ENCODE assay signal across 16 cellular contexts in the genomic region with DNA sequence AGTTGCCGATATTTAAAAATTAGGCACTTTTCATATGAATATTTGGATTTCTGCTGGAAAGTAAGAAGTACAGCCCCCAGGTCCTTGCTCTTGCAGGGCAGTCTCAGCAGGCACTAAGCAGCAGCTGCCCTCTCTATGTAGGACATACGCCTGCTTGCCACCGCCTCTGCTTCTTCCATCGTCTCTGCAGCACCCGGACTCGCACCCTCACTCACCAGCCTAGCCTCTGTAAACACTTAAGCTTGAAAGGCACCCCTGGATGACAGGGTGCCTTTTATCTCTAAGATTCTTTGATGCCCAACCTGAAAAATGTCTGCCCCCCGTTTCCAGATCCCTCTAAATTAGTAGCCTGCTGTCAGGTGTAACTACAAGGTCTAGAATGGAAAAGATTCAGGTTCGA. TPM values are rescaled to one million over a fixed set of nuclear protein-coding genes. Genes with fewer than 3 reads are reported as not detected.
DNase-seq lines count a peak whose midpoint lies in the region; ATAC-seq and TF ChIP-seq lines count a peak whose summit lies in the region.
"Had no signal": no experiment of that assay in that cellular context is flagged by ENCODE, and none has a peak within 500 bp of the region (broad histone marks: within the 10 kb centered on the region; RNA-seq: fewer than 3 reads in every experiment).

No MANE protein-coding gene starts in this region.

- no peak overlapping the region for H3K4me3 Mint-ChIP-seq in activated CD4-positive, alpha-beta memory T cell treated with anti-CD3 and anti-CD28 coated beads for 36 hours
- H3K4me3 Mint-ChIP-seq in activated CD4-positive, alpha-beta memory T cell treated with anti-CD3 and anti-CD28 coated beads, Interleukin-2, amount 10 ng/mL, durations not matched to agents 7 days and 5 days = no peak overlapping the region
- H3K4me3 Mint-ChIP-seq in activated naive CD8-positive, alpha-beta T cell = no peak overlapping the region
- H3K4me3 Mint-ChIP-seq in activated naive CD8-positive, alpha-beta T cell treated with anti-CD3 and anti-CD28 coated beads for 36 hours = no peak overlapping the region
- H3K4me3 Mint-ChIP-seq in endodermal cell = no peak overlapping the region
- H3K4me3 Mint-ChIP-seq: CD8-positive, alpha-beta memory T cell had no signal

- H3K36me3 Mint-ChIP-seq in activated CD4-positive, alpha-beta memory T cell treated with anti-CD3 and anti-CD28 coated beads for 36 hours = peaks cover 18% of the 10 kb centered on the region
- H3K36me3 Mint-ChIP-seq in activated CD4-positive, alpha-beta memory T cell treated with anti-CD3 and anti-CD28 coated beads, Interleukin-2, amount 10 ng/mL, durations not matched to agents 7 days and 5 days (ENCODE audit: low read depth) = peaks cover 37% of the 10 kb centered on the region
- H3K36me3 Mint-ChIP-seq in activated naive CD8-positive, alpha-beta T cell = no peaks in the 10 kb centered on the region
- peaks cover 10% of the 10 kb centered on the region for H3K36me3 Mint-ChIP-seq in activated naive CD8-positive, alpha-beta T cell treated with anti-CD3 and anti-CD28 coated beads for 36 hours
- H3K36me3 Mint-ChIP-seq in endodermal cell (ENCODE audit: low read depth) = peaks cover 35% of the 10 kb centered on the region

- intact Hi-C loops in activated CD4-positive, alpha-beta memory T cell treated with anti-CD3 and anti-CD28 coated beads for 36 hours (cut with micrococcal nuclease) = no loop called here
- intact Hi-C loops in spleen (cut with DNase I; ENCODE audit: low total_unique reads) (no loop called here), left lung (cut with DNase I) (loop anchor here in 1 of 2 donors (10.0 kb wide), 1 partner anchor 90 kb away; no protein-coding TSS in a partner anchor)

- H3K27me3 ChIP-seq in endodermal cell (ENCODE audit: control insufficient read depth, insufficient read depth, low read length, poor library complexity, severe bottlenecking) (no peaks in the 10 kb centered on the region), spleen (replicated peaks in 1 of 7) (no peaks in the 10 kb centered on the region), left lung (no peaks in the 10 kb centered on the region)
- H3K27me3 ChIP-seq: BE2C had no signal

- peak; percentile 3 for DNase-seq in activated CD4-positive, alpha-beta memory T cell treated with anti-CD3 and anti-CD28 coated beads for 36 hours
- DNase-seq in activated CD4-positive, alpha-beta memory T cell treated with anti-CD3 and anti-CD28 coated beads, Interleukin-2, amount 10 ng/mL, durations not matched to agents 7 days and 5 days = no peak
- DNase-seq in activated naive CD8-positive, alpha-beta T cell treated with anti-CD3 and anti-CD28 coated beads for 36 hours = no peak
- DNase-seq in endodermal cell (peak; percentile 20), spleen (peak; percentile 49), COLO829 (ENCODE audit: low spot score) (no peak), left lung (no peak)
- DNase-seq: 8988T; BE2C; CD8-positive, alpha-beta memory T cell; DND-41; GM23248; HCEC 1CT; NCI-H187 treated with DMSO at 0.1 percent for 48 hours; NCI-H69 had no signal

- CTCF ChIA-PET in activated CD4-positive, alpha-beta memory T cell treated with anti-CD3 and anti-CD28 coated beads for 36 hours (lab: Charles Lee) = interaction anchor here (0.8 to 2.2 kb wide), 2 partner anchors 8 to 106 kb away, joined by 3 to 10 read pairs; no protein-coding TSS in a partner anchor
- CTCF ChIA-PET in activated CD4-positive, alpha-beta memory T cell treated with anti-CD3 and anti-CD28 coated beads, Interleukin-2, amount 10 ng/mL, durations not matched to agents 7 days and 5 days (lab: Charles Lee) = no interaction called here

- ATAC-seq in left lung = no peak

- H3K27me3 Mint-ChIP-seq in activated CD4-positive, alpha-beta memory T cell treated with anti-CD3 and anti-CD28 coated beads for 36 hours = no peaks in the 10 kb centered on the region
- no peaks in the 10 kb centered on the region for H3K27me3 Mint-ChIP-seq in activated CD4-positive, alpha-beta memory T cell treated with anti-CD3 and anti-CD28 coated beads, Interleukin-2, amount 10 ng/mL, durations not matched to agents 7 days and 5 days
- no peaks in the 10 kb centered on the region for H3K27me3 Mint-ChIP-seq in activated naive CD8-positive, alpha-beta T cell
- no peaks in the 10 kb centered on the region for H3K27me3 Mint-ChIP-seq in activated naive CD8-positive, alpha-beta T cell treated with anti-CD3 and anti-CD28 coated beads for 36 hours
- H3K27me3 Mint-ChIP-seq in endodermal cell (ENCODE audit: insufficient read depth) = no peaks in the 10 kb centered on the region

- POLR2A ChIA-PET in activated CD4-positive, alpha-beta memory T cell treated with anti-CD3 and anti-CD28 coated beads for 36 hours (lab: Charles Lee) = interaction anchor here (0.5 kb wide), 1 partner anchor 31 kb away, joined by 3 read pairs; no protein-coding TSS in a partner anchor
- POLR2A ChIA-PET in activated CD4-positive, alpha-beta memory T cell treated with anti-CD3 and anti-CD28 coated beads, Interleukin-2, amount 10 ng/mL, durations not matched to agents 7 days and 5 days (lab: Charles Lee) = interaction anchor here (1.4 kb wide), 1 partner anchor 9 kb away, joined by 5 read pairs; no protein-coding TSS in a partner anchor

- H3K9me3 Mint-ChIP-seq in activated CD4-positive, alpha-beta memory T cell treated with anti-CD3 and anti-CD28 coated beads for 36 hours = no peaks in the 10 kb centered on the region
- H3K9me3 Mint-ChIP-seq in activated CD4-positive, alpha-beta memory T cell treated with anti-CD3 and anti-CD28 coated beads, Interleukin-2, amount 10 ng/mL, durations not matched to agents 7 days and 5 days = no peaks in the 10 kb centered on the region
- no peaks in the 10 kb centered on the region for H3K9me3 Mint-ChIP-seq in activated naive CD8-positive, alpha-beta T cell (ENCODE audit: low read depth)
- no peaks in the 10 kb centered on the region for H3K9me3 Mint-ChIP-seq in activated naive CD8-positive, alpha-beta T cell treated with anti-CD3 and anti-CD28 coated beads for 36 hours
- H3K9me3 Mint-ChIP-seq in endodermal cell = no peaks in the 10 kb centered on the region
- H3K9me3 Mint-ChIP-seq: CD8-positive, alpha-beta memory T cell had no signal

- H3K4me1 ChIP-seq in endodermal cell (ENCODE audit: control insufficient read depth, insufficient read depth, low read length) (no peaks in the 10 kb centered on the region), spleen (peaks cover 0 to 64% (median 24%) of the 10 kb centered on the region in 6 donors), left lung (peaks cover 3% of the 10 kb centered on the region in 2 donors)

- TF ChIP-seq POLR2A in spleen (IDR thresholded peaks at IDR 0.05) = no peak

- H3K27ac Mint-ChIP-seq in activated CD4-positive, alpha-beta memory T cell treated with anti-CD3 and anti-CD28 coated beads for 36 hours = no peak overlapping the region
- no peak overlapping the region for H3K27ac Mint-ChIP-seq in activated CD4-positive, alpha-beta memory T cell treated with anti-CD3 and anti-CD28 coated beads, Interleukin-2, amount 10 ng/mL, durations not matched to agents 7 days and 5 days
- H3K27ac Mint-ChIP-seq in activated naive CD8-positive, alpha-beta T cell = peak overlapping the region; percentile 28
- no peak overlapping the region for H3K27ac Mint-ChIP-seq in activated naive CD8-positive, alpha-beta T cell treated with anti-CD3 and anti-CD28 coated beads for 36 hours
- no peak overlapping the region for H3K27ac Mint-ChIP-seq in endodermal cell

- H3K27ac ChIP-seq in endodermal cell (ENCODE audit: low read depth, low read length) (no peak overlapping the region), spleen (no peak overlapping the region), left lung (no peak overlapping the region)
- H3K27ac ChIP-seq: GM23248 had no signal

- TF ChIP-seq CTCF in endodermal cell (conservative IDR thresholded peaks at IDR 0.05) = no peak
- no peak for TF ChIP-seq CTCF in spleen (IDR thresholded peaks at IDR 0.05 in 8 of 11, conservative IDR thresholded peaks at IDR 0.05 in 3 of 11)
- no peak for TF ChIP-seq CTCF in left lung (IDR thresholded peaks at IDR 0.05)

- H3K4me1 Mint-ChIP-seq in activated CD4-positive, alpha-beta memory T cell treated with anti-CD3 and anti-CD28 coated beads for 36 hours (ENCODE audit: low read depth) = no peaks in the 10 kb centered on the region
- H3K4me1 Mint-ChIP-seq in activated CD4-positive, alpha-beta memory T cell treated with anti-CD3 and anti-CD28 coated beads, Interleukin-2, amount 10 ng/mL, durations not matched to agents 7 days and 5 days = no peaks in the 10 kb centered on the region
- no peaks in the 10 kb centered on the region for H3K4me1 Mint-ChIP-seq in activated naive CD8-positive, alpha-beta T cell (ENCODE audit: low read depth)
- no peaks in the 10 kb centered on the region for H3K4me1 Mint-ChIP-seq in activated naive CD8-positive, alpha-beta T cell treated with anti-CD3 and anti-CD28 coated beads for 36 hours
- no peaks in the 10 kb centered on the region for H3K4me1 Mint-ChIP-seq in endodermal cell

- H3K9ac ChIP-seq in endodermal cell (ENCODE audit: extremely low read depth, low read length, poor library complexity, severe bottlenecking) = no peak overlapping the region
- H3K9ac ChIP-seq: GM23248 had no signal

- WGBS in endodermal cell (ENCODE audit: insufficient coverage in 1 of 2, insufficient read length in 1 of 2), 2 experiments = 89 to 96% methylated on average over 7 to 8 of the region's 8 CpGs
- 91 to 97% (median 93%) methylated on average over 8 of the region's 8 CpGs for WGBS in spleen, 5 donors

- no peaks in the 10 kb centered on the region for H3K9me3 ChIP-seq in endodermal cell (ENCODE audit: control insufficient read depth, low read length)
- no peaks in the 10 kb centered on the region for H3K9me3 ChIP-seq in spleen
- no peaks in the 10 kb centered on the region for H3K9me3 ChIP-seq in left lung
- H3K9me3 ChIP-seq: BE2C had no signal

- H3K36me3 ChIP-seq in endodermal cell (ENCODE audit: control insufficient read depth, insufficient read depth, low read length) (peaks cover 34% of the 10 kb centered on the region), spleen (peaks cover 3 to 70% (median 55%) of the 10 kb centered on the region in 6 donors), left lung (peaks cover 0 to 67% of the 10 kb centered on the region in 2 donors)

- H3K4me3 ChIP-seq in endodermal cell (ENCODE audit: low read length) = no peak overlapping the region
- H3K4me3 ChIP-seq in spleen = no peak overlapping the region
- no peak overlapping the region for H3K4me3 ChIP-seq in left lung
- H3K4me3 ChIP-seq: GM23248 had no signal

RNA-seq across cellular contexts. Expression of a gene that starts 19.0 kb away (rescaled TPM):
- 1 to 10 TPM; 2.0 to 2.9 TPM for total RNA-seq in activated CD4-positive, alpha-beta memory T cell treated with anti-CD3 and anti-CD28 coated beads for 36 hours
- total RNA-seq in activated CD4-positive, alpha-beta memory T cell treated with anti-CD3 and anti-CD28 coated beads, Interleukin-2, amount 10 ng/mL, durations not matched to agents 7 days and 5 days = 1 to 10 TPM; 7.3 to 7.9 TPM
- total RNA-seq in activated naive CD8-positive, alpha-beta T cell treated with anti-CD3 and anti-CD28 coated beads for 36 hours = under 1 TPM; 0.31 to 0.48 TPM
- 1 to 10 TPM; 6.3 to 6.7 TPM for total RNA-seq in endodermal cell
- 6.3 TPM for polyA plus RNA-seq in endodermal cell (2013, experiment 1 of 2)
- 5.1 TPM for polyA plus RNA-seq in endodermal cell (2013, experiment 2 of 2)
- 1 to 10 TPM in 2 of 7 donors, under 1 TPM in 5; 0.23 to 1.1 (median 0.56) TPM for total RNA-seq in spleen
- polyA plus RNA-seq in spleen = under 1 TPM; 0.07 to 0.29 (median 0.08) TPM
- 1 to 10 TPM; 1.2 to 1.5 TPM for total RNA-seq in left lung

RNA-seq across cellular contexts. Expression of a gene that starts 35.9 kb away (rescaled TPM):
- 100 to 1,000 TPM; 241 to 252 TPM for total RNA-seq in activated CD4-positive, alpha-beta memory T cell treated with anti-CD3 and anti-CD28 coated beads for 36 hours
- 100 to 1,000 TPM; 210 to 216 TPM for total RNA-seq in activated CD4-positive, alpha-beta memory T cell treated with anti-CD3 and anti-CD28 coated beads, Interleukin-2, amount 10 ng/mL, durations not matched to agents 7 days and 5 days
- 100 to 1,000 TPM; 320 to 332 TPM for total RNA-seq in activated naive CD8-positive, alpha-beta T cell treated with anti-CD3 and anti-CD28 coated beads for 36 hours
- 100 to 1,000 TPM; 131 to 137 TPM for total RNA-seq in endodermal cell
- 151 TPM for polyA plus RNA-seq in endodermal cell (2013, experiment 1 of 2)
- polyA plus RNA-seq in endodermal cell (2013, experiment 2 of 2) = 146 TPM
- total RNA-seq in spleen = 100 to 1,000 TPM; 168 to 251 (median 209) TPM
- 100 to 1,000 TPM in 1 of 3 donors, 10 to 100 TPM in 2; 70.8 to 103 (median 91.8) TPM for polyA plus RNA-seq in spleen
- total RNA-seq in left lung = 100 to 1,000 TPM; 142 to 148 TPM

RNA-seq across cellular contexts. Expression of a gene that starts 36.0 kb away (rescaled TPM):
- total RNA-seq in activated CD4-positive, alpha-beta memory T cell treated with anti-CD3 and anti-CD28 coated beads for 36 hours = 10 to 100 TPM; 35.3 to 42.7 TPM
- 10 to 100 TPM; 49.5 to 51.0 TPM for total RNA-seq in activated CD4-positive, alpha-beta memory T cell treated with anti-CD3 and anti-CD28 coated beads, Interleukin-2, amount 10 ng/mL, durations not matched to agents 7 days and 5 days
- 10 to 100 TPM; 15.9 to 18.2 TPM for total RNA-seq in activated naive CD8-positive, alpha-beta T cell treated with anti-CD3 and anti-CD28 coated beads for 36 hours
- total RNA-seq in endodermal cell (10 to 100 TPM; 40.0 to 47.2 TPM), spleen (10 to 100 TPM in 6 of 7 donors, 1 to 10 TPM in 1; 4.4 to 16.1 (median 11.4) TPM), left lung (10 to 100 TPM; 20.3 to 23.8 TPM)
- polyA plus RNA-seq in endodermal cell (2013, experiment 1 of 2) = 25.0 TPM
- polyA plus RNA-seq in endodermal cell (2013, experiment 2 of 2) = 20.8 TPM
- polyA plus RNA-seq in spleen = 10 to 100 TPM in 2 of 3 donors, 1 to 10 TPM in 1; 7.5 to 18.8 (median 13.9) TPM

RNA-seq across cellular contexts. Expression of a gene that starts 48.0 kb away (rescaled TPM):
- under 1 TPM; 0.44 to 0.69 TPM for total RNA-seq in activated CD4-positive, alpha-beta memory T cell treated with anti-CD3 and anti-CD28 coated beads for 36 hours
- total RNA-seq in activated CD4-positive, alpha-beta memory T cell treated with anti-CD3 and anti-CD28 coated beads, Interleukin-2, amount 10 ng/mL, durations not matched to agents 7 days and 5 days = under 1 TPM in 1 of 2 experiments, not detected in 1; 0.45 TPM
- not detected for total RNA-seq in activated naive CD8-positive, alpha-beta T cell treated with anti-CD3 and anti-CD28 coated beads for 36 hours
- total RNA-seq in endodermal cell = not detected
- not detected for polyA plus RNA-seq in endodermal cell (2013, experiment 1 of 2)
- polyA plus RNA-seq in endodermal cell (2013, experiment 2 of 2) = not detected
- total RNA-seq in spleen = not detected
- polyA plus RNA-seq in spleen = not detected
- total RNA-seq in left lung = not detected
- total RNA-seq: CD8-positive, alpha-beta memory T cell; GM23248 had no signal
- polyA plus RNA-seq: CD8-positive, alpha-beta memory T cell; GM23248 had no signal

Comparison
In these comparisons a context has a peak if more than half of its experiments do, and no peak if none do; other contexts are left out.
1. DNase-seq: peak in activated CD4-positive, alpha-beta memory T cell treated with anti-CD3 and anti-CD28 coated beads for 36 hours (single experiment), endodermal cell (single experiment) and spleen (single experiment); none in activated CD4-positive, alpha-beta memory T cell treated with anti-CD3 and anti-CD28 coated beads, Interleukin-2, amount 10 ng/mL, durations not matched to agents 7 days and 5 days (single experiment), activated naive CD8-positive, alpha-beta T cell treated with anti-CD3 and anti-CD28 coated beads for 36 hours (single experiment), COLO829 (single experiment) and left lung (0 of 2).